1 cellular context compared by ENCODE assay signal in the genomic region with DNA sequence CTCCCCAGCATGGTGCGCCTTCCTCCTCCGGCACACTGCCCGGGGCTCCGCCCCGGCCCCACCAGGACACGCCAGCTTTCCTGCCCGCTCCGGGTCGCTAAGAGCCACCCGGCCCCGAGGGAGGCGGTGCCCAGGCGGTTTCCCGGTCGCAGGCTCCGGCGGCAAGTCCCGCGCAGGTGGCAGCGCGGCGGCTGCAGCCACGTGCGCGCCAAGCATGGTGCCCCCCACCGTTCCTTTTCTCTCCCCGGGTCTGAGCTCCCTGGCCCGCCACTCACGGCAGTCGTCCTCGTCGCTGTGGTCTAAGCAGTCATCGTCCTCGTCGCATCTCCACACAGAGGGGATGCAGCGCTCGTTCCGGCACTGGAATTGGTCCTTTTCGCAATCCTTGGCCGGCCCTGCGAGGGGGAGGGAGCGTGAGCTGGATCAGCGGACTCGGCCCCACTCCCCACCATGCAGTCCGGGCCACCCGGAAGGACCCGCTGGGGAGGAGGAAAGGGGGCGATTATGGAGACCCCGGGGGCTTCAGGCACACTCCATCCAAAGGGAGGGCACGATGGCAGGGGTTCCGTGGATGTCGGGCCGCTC.
A peak's percentile ranks its signal among the peaks of the same experiment; 100 is the strongest.
TF ChIP-seq lines count a peak whose summit lies in the region.

No MANE protein-coding gene starts in this region.

TF ChIP-seq in GM23338, 12 proteins besides CTCF, POLR2A, EP300 and RAD21 (continued from another document):
- TF ChIP-seq, protein P1, sequence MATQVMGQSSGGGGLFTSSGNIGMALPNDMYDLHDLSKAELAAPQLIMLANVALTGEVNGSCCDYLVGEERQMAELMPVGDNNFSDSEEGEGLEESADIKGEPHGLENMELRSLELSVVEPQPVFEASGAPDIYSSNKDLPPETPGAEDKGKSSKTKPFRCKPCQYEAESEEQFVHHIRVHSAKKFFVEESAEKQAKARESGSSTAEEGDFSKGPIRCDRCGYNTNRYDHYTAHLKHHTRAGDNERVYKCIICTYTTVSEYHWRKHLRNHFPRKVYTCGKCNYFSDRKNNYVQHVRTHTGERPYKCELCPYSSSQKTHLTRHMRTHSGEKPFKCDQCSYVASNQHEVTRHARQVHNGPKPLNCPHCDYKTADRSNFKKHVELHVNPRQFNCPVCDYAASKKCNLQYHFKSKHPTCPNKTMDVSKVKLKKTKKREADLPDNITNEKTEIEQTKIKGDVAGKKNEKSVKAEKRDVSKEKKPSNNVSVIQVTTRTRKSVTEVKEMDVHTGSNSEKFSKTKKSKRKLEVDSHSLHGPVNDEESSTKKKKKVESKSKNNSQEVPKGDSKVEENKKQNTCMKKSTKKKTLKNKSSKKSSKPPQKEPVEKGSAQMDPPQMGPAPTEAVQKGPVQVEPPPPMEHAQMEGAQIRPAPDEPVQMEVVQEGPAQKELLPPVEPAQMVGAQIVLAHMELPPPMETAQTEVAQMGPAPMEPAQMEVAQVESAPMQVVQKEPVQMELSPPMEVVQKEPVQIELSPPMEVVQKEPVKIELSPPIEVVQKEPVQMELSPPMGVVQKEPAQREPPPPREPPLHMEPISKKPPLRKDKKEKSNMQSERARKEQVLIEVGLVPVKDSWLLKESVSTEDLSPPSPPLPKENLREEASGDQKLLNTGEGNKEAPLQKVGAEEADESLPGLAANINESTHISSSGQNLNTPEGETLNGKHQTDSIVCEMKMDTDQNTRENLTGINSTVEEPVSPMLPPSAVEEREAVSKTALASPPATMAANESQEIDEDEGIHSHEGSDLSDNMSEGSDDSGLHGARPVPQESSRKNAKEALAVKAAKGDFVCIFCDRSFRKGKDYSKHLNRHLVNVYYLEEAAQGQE (IDR thresholded peaks at IDR 0.05; ENCODE audit: unreplicated experiment): no peak
- peak; percentile 22; the same call in 1 of the 2 replicates for TF ChIP-seq POLR2AphosphoS5 (IDR thresholded peaks at IDR 0.05; ENCODE audit: low read depth)
